8 cellular contexts compared by ENCODE assay signal in genomic region chr4:2934077-2934812, GRCh38. TPM values are rescaled to one million over a fixed set of nuclear protein-coding genes. Genes with fewer than 3 reads are reported as not detected.
DNase-seq lines count a peak whose midpoint lies in the region; ATAC-seq and TF ChIP-seq lines count a peak whose summit lies in the region.

No MANE protein-coding gene starts in this region.

- H3K79me2 ChIP-seq in ACC112 (ENCODE audit: control insufficient read depth, insufficient read depth, low read length, unreplicated experiment) (peaks cover 28% of the 10 kb centered on the region), HCT116 (ENCODE audit: insufficient read depth, low read length) (peaks cover 36% of the 10 kb centered on the region)

- DNase-seq in HCT116 (ENCODE audit: low read depth, low spot score) (no peak), T1000 (lab: John Stamatoyannopoulos, UW) (peak; percentile 28), dermis blood vessel endothelial cell (peak; percentile 39), lung (ENCODE audit: low spot score) (peak; percentile 68), stomach (peak; percentile 57), H4 (ENCODE audit: low spot score) (no peak)

- POLR2A ChIA-PET in HCT116 (lab: Charles Lee): no interaction called here

- RAD21 ChIA-PET in HCT116 (lab: Charles Lee; ENCODE audit: low non-redundant PET in 1 of 2, low total read pairs in 2 of 2, uncharacterized antibody in 2 of 2, unreplicated experiment in 2 of 2): interaction anchor here in 1 of 2 experiments (1.0 kb wide), 1 partner anchor 172 kb away, joined by 3 read pairs; no protein-coding TSS in a partner anchor

- H3K4me1 ChIP-seq in ACC112 (ENCODE audit: control insufficient read depth, insufficient read depth, low read length, unreplicated experiment) (peaks cover 34% of the 10 kb centered on the region), HCT116 (ENCODE audit: control insufficient read depth in 1 of 2, insufficient read depth in 2 of 2, low read length in 2 of 2) (peaks cover 24 to 45% of the 10 kb centered on the region in 2 experiments), lung (ENCODE audit: control insufficient read depth in 2 of 2, insufficient read depth in 2 of 2, low read length in 2 of 2) (peaks cover 4 to 46% of the 10 kb centered on the region in 2 donors), stomach (peaks cover 66 to 79% (median 76%) of the 10 kb centered on the region in 4 donors)

- TF ChIP-seq POLR2A in HCT116 (IDR thresholded peaks at IDR 0.05; ENCODE audit: borderline replicate concordance, extremely low read depth, insufficient read depth, insufficient read length): no peak
- no peak for TF ChIP-seq POLR2A in stomach (IDR thresholded peaks at IDR 0.05)

- H4K20me1 ChIP-seq in HCT116 (ENCODE audit: insufficient read depth): peaks cover 5% of the 10 kb centered on the region; the same call in 1 of the 2 replicates

- intact Hi-C loops in HCT116 (cut with micrococcal nuclease) (loop anchor here (2.0 kb wide), 1 partner anchor 169 kb away; no protein-coding TSS in a partner anchor), stomach (cut with DNase I; ENCODE audit: low total_unique reads) (loop anchor here (10.0 kb wide), 1 partner anchor 169 kb away; no protein-coding TSS in a partner anchor)

- peak overlapping the region; percentile 94 for H3K4me3 ChIP-seq in ACC112 (ENCODE audit: low read depth, low read length)
- peak overlapping the region; percentile 95 to 98 for H3K4me3 ChIP-seq in HCT116 (replicated peaks in 1 of 2; ENCODE audit: low read depth in 1 of 2, low read length in 2 of 2)
- peak overlapping the region; percentile 28 for H3K4me3 ChIP-seq in lung
- peak overlapping the region; percentile 78 to 93 (median 88) for H3K4me3 ChIP-seq in stomach

- H3K36me3 ChIP-seq in ACC112 (ENCODE audit: insufficient read depth, low read length): peaks cover 8% of the 10 kb centered on the region; the same call in 1 of the 2 replicates
- peaks cover 7 to 42% of the 10 kb centered on the region in 2 experiments; a peak in 2 of 4 replicates for H3K36me3 ChIP-seq in HCT116 (ENCODE audit: control insufficient read depth in 1 of 2, insufficient read depth in 2 of 2, low read length in 2 of 2)
- H3K36me3 ChIP-seq in lung (ENCODE audit: control insufficient read depth in 2 of 2, insufficient read depth in 2 of 2, low read length in 2 of 2): peaks cover 0 to 33% of the 10 kb centered on the region in 2 donors
- peaks cover 20 to 55% (median 47%) of the 10 kb centered on the region in 4 donors for H3K36me3 ChIP-seq in stomach

- H3K9ac ChIP-seq in HCT116 (ENCODE audit: low read length): peak overlapping the region; percentile 99

- ATAC-seq in HCT116: peak; percentile 3
- no peak for ATAC-seq in lung (ENCODE audit: insufficient read depth, low FRiP score)
- no peak for ATAC-seq in GM21576 (IDR thresholded peaks at IDR 0.05; ENCODE audit: unreplicated experiment)

- 0 out of 2 replicates have a peak overlapping the region, but pooled peaks have one; percentile 18 for H3K27ac ChIP-seq in ACC112 (ENCODE audit: low read depth, low read length)
- H3K27ac ChIP-seq in HCT116 (ENCODE audit: low read depth, low read length): peak overlapping the region; percentile 73
- peak overlapping the region in 1 of 2 donors; percentile 91 for H3K27ac ChIP-seq in lung (ENCODE audit: low read depth in 1 of 2, low read length in 1 of 2)
- H3K27ac ChIP-seq in stomach: peak overlapping the region; percentile 94 to 99 (median 97)

- TF ChIP-seq RAD21 in HCT116 (IDR thresholded peaks at IDR 0.05; ENCODE audit: low read depth): no peak

- BruUV-seq in HCT116 (replicated peaks; lab: Mats Ljungman, UMichigan): no TSS peak

- H3K9me3 ChIP-seq in HCT116 (ENCODE audit: control insufficient read depth in 1 of 2, insufficient read depth in 1 of 2, low read depth in 1 of 2, low read length in 2 of 2) (no peaks in the 10 kb centered on the region), lung (ENCODE audit: control insufficient read depth in 2 of 2, insufficient read depth in 1 of 2, low read length in 1 of 2) (no peaks in the 10 kb centered on the region), stomach (no peaks in the 10 kb centered on the region)

- H3K4me2 ChIP-seq in HCT116 (ENCODE audit: low read length): peak overlapping the region; percentile 89

- H3K9me2 ChIP-seq in HCT116 (ENCODE audit: insufficient read depth): no peaks in the 10 kb centered on the region

- CTCF ChIA-PET in HCT116 (lab: Charles Lee): no interaction called here

- WGBS in lung, 2 donors: 2% methylated on average over 38 to 91 of the region's 93 CpGs
- 0 to 2% (median 1%) methylated on average over 24 to 89 of the region's 93 CpGs; no CpG with 5 or more reads in 1 of the 5 donors for WGBS in stomach, 5 donors

- H3K27me3 ChIP-seq in ACC112 (ENCODE audit: insufficient read depth, low read length) (no peaks in the 10 kb centered on the region), HCT116 (ENCODE audit: insufficient read depth, low read length) (no peaks in the 10 kb centered on the region), lung (ENCODE audit: control insufficient read depth, insufficient read depth) (no peaks in the 10 kb centered on the region), stomach (no peaks in the 10 kb centered on the region)

- no peak for TF ChIP-seq CTCF in HCT116 (IDR thresholded peaks at IDR 0.05 in 2 of 3, conservative IDR thresholded peaks at IDR 0.05 in 1 of 3; ENCODE audit: borderline replicate concordance in 1 of 3, insufficient read depth in 1 of 3, low read depth in 2 of 3, low read length in 2 of 3)
- TF ChIP-seq CTCF in lung (IDR thresholded peaks at IDR 0.05; ENCODE audit: control extremely low read depth, extremely low read depth): no peak
- no peak for TF ChIP-seq CTCF in stomach (IDR thresholded peaks at IDR 0.05)

- TF ChIP-seq EP300 in stomach (IDR thresholded peaks at IDR 0.05): no peak

- H2AFZ ChIP-seq in ACC112 (ENCODE audit: low read length, unreplicated experiment) (peak overlapping the region; percentile 17), HCT116 (ENCODE audit: low read depth, low read length, poor library complexity, severe bottlenecking) (no peak overlapping the region)

TF ChIP-seq in HCT116, 20 proteins besides CTCF, POLR2A, EP300 and RAD21:
- TF ChIP-seq ZFX (IDR thresholded peaks at IDR 0.05) (no peak), MAX (IDR thresholded peaks at IDR 0.05) (no peak), EGR1 (IDR thresholded peaks at IDR 0.05; ENCODE audit: low read depth) (no peak), YY1 (IDR thresholded peaks at IDR 0.05; ENCODE audit: extremely low read depth, insufficient replicate concordance, low read depth, low read length) (no peak), EZH2 (IDR thresholded peaks at IDR 0.05) (no peak), TCF7L2 (IDR thresholded peaks at IDR 0.05; ENCODE audit: borderline replicate concordance, extremely low read depth, insufficient read depth, insufficient read length) (no peak)

RNA-seq across cellular contexts. Expression of gene NOP14, which starts 29.0 kb away (rescaled TPM):
- total RNA-seq in HCT116 (2021; ENCODE audit: unreplicated experiment) (67.3 TPM), dermis blood vessel endothelial cell (18.5 and 32.4 TPM in 2 replicates), lung (10 to 100 TPM; 13.3 to 25.4 TPM), stomach (10 to 100 TPM; 11.7 to 68.7 (median 18.7) TPM)
- 39.1 and 51.6 TPM in 2 replicates for polyA plus RNA-seq in HCT116 (2012)
- polyA plus RNA-seq in lung (10 to 100 TPM; 18.9 to 20.4 TPM), stomach (10 to 100 TPM; 12.7 to 18.6 (median 17.6) TPM)
- total RNA-seq in H4 (2014; rRNA removed; shearing (Covaris generic)): 15.8 and 18.8 TPM in 2 replicates

RNA-seq across cellular contexts. Expression of gene GRK4, which starts 29.1 kb away (rescaled TPM):
- total RNA-seq in HCT116 (2021; ENCODE audit: unreplicated experiment): 4.2 TPM
- polyA plus RNA-seq in HCT116 (2012): 1.3 and 2.2 TPM in 2 replicates
- total RNA-seq in dermis blood vessel endothelial cell: 3.4 and 4.4 TPM in 2 replicates
- total RNA-seq in lung: 1 to 10 TPM; 4.6 to 6.7 TPM
- 1 to 10 TPM; 1.8 to 1.9 TPM for polyA plus RNA-seq in lung
- 10 to 100 TPM in 1 of 5 donors, 1 to 10 TPM in 3, under 1 TPM in 1; 0.58 to 11.9 (median 4.6) TPM for total RNA-seq in stomach
- 1 to 10 TPM; 2.8 to 6.6 (median 5.5) TPM for polyA plus RNA-seq in stomach
- total RNA-seq in H4 (2014; rRNA removed; shearing (Covaris generic)): 1.6 and 3.3 TPM in 2 replicates

Comparison
In these comparisons a context has a peak if more than half of its experiments do, and no peak if none do; other contexts are left out.
1. H3K4me3 ChIP-seq: peak in every context shown above with its lines; median percentile 96 in HCT116; 94 in ACC112; 88 in stomach; 28 in lung.
2. DNase-seq: peak in T1000 (single experiment), dermis blood vessel endothelial cell (single experiment), lung (single experiment) and stomach (single experiment); none in HCT116 (single experiment) and H4 (single experiment).